8 cellular contexts compared by ENCODE assay signal in the genomic region with DNA sequence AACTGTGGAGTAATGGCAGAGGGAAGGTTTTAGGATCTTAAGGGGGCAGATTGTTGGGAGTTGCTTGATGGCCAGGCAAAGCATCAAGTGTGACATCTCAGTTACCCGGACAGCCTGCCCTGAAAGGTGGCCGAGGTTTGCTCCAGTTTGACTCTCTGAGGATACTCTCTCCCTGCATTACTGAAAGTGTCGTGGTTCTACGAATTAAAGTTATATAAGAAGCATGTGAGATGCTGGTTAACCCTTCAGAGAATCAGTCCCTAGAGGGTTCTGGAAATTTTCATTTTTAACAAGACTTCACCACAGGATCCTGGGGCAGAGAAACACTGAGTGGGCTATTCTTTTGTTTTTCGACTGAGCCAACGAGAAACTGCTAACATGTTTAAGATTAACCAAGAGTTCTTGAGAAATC. TPM values are rescaled to one million over a fixed set of nuclear protein-coding genes. Genes with fewer than 3 reads are reported as not detected.
DNase-seq lines count a peak whose midpoint lies in the region; ATAC-seq and TF ChIP-seq lines count a peak whose summit lies in the region.

No MANE protein-coding gene starts in this region.

- no TSS peak for BruUV-seq in A673 (replicated peaks; lab: Mats Ljungman, UMichigan)

- TF ChIP-seq CTCF in A673 (conservative IDR thresholded peaks at IDR 0.05; ENCODE audit: low read depth, low read length) = no peak
- TF ChIP-seq CTCF in kidney epithelial cell (IDR thresholded peaks at IDR 0.05; ENCODE audit: insufficient read depth, low read length, poor library complexity, severe bottlenecking) = no peak
- no peak for TF ChIP-seq CTCF in tibial artery (IDR thresholded peaks at IDR 0.05)

- H3K36me3 ChIP-seq in A673 (ENCODE audit: insufficient read depth, low read length, poor library complexity, severe bottlenecking) (no peaks in the 10 kb centered on the region), kidney epithelial cell (ENCODE audit: control insufficient read depth, insufficient read depth, low read length) (no peaks in the 10 kb centered on the region), tibial artery (no peaks in the 10 kb centered on the region)

- no peak for DNase-seq in A673 (ENCODE audit: low spot score)
- no peak for DNase-seq in activated naive CD4-positive, alpha-beta T cell treated with anti-CD3 and anti-CD28 coated beads, Interleukin-2, amount 50 U/mL, for 72 hours (ENCODE audit: low spot score in 2 of 2)
- DNase-seq in kidney epithelial cell (ENCODE audit: low read depth) = no peak
- DNase-seq in tibial artery = no peak
- DNase-seq in AG08395 (ENCODE audit: low spot score) = no peak
- DNase-seq in COLO829 (ENCODE audit: low spot score) = no peak

- intact Hi-C loops in A673 (cut with micrococcal nuclease; ENCODE audit: unreplicated experiment) = no loop called here
- intact Hi-C loops in tibial artery (cut with DNase I; ENCODE audit: low total_unique reads) = no loop called here

- H3K4me3 ChIP-seq in A673 (ENCODE audit: low read depth, low read length, poor library complexity, severe bottlenecking) (peak overlapping the region; percentile 74), kidney epithelial cell (ENCODE audit: low read depth, low read length) (peak overlapping the region; percentile 95), tibial artery (peak overlapping the region; percentile 88 to 89)

- peaks cover 4 to 7% of the 10 kb centered on the region in 2 donors for H3K9me3 Mint-ChIP-seq in activated naive CD4-positive, alpha-beta T cell treated with anti-CD3 and anti-CD28 coated beads, Interleukin-2, amount 50 U/mL, for 72 hours

- ATAC-seq in GM21447 (IDR thresholded peaks at IDR 0.05; ENCODE audit: unreplicated experiment) (peak; percentile 3), GM19328 (IDR thresholded peaks at IDR 0.05; ENCODE audit: unreplicated experiment) (no peak)
- no peak for ATAC-seq in activated naive CD4-positive, alpha-beta T cell treated with anti-CD3 and anti-CD28 coated beads, Interleukin-2, amount 50 U/mL, for 72 hours

- POLR2A ChIA-PET in A673 (lab: Charles Lee; ENCODE audit: low non-redundant PET) = no interaction called here

- peaks cover 21% of the 10 kb centered on the region for H3K4me1 ChIP-seq in A673 (ENCODE audit: insufficient read depth, low read length, poor library complexity, severe bottlenecking)
- H3K4me1 ChIP-seq in tibial artery = peaks cover 0 to 41% (median 11%) of the 10 kb centered on the region in 4 donors

- H3K36me3 Mint-ChIP-seq in activated naive CD4-positive, alpha-beta T cell treated with anti-CD3 and anti-CD28 coated beads, Interleukin-2, amount 50 U/mL, for 72 hours = peaks cover 9 to 26% of the 10 kb centered on the region in 2 donors

- CTCF ChIA-PET in A673 (lab: Charles Lee) = interaction anchor here (1.3 kb wide), 1 partner anchor 143 kb away, joined by 3 read pairs; no protein-coding TSS in a partner anchor

- peak overlapping the region; percentile 98 for H3K27ac Mint-ChIP-seq in activated naive CD4-positive, alpha-beta T cell treated with anti-CD3 and anti-CD28 coated beads, Interleukin-2, amount 50 U/mL, for 72 hours

- H3K9me3 ChIP-seq in A673 (ENCODE audit: low read depth, low read length, poor library complexity, severe bottlenecking) (no peaks in the 10 kb centered on the region), tibial artery (no peaks in the 10 kb centered on the region)

- peak overlapping the region; percentile 99 for H3K27ac ChIP-seq in A673 (ENCODE audit: low read depth, low read length, poor library complexity, severe bottlenecking)
- H3K27ac ChIP-seq in tibial artery = peak overlapping the region; percentile 99 to 100

- H3K27me3 ChIP-seq in A673 (replicated peaks; ENCODE audit: insufficient read depth, low read depth, low read length, poor library complexity) = no peaks in the 10 kb centered on the region
- H3K27me3 ChIP-seq in kidney epithelial cell (ENCODE audit: control insufficient read depth, insufficient read depth, low read length) = no peaks in the 10 kb centered on the region
- no peaks in the 10 kb centered on the region for H3K27me3 ChIP-seq in tibial artery

RNA-seq across cellular contexts. Expression of a gene that starts 0.7 kb away (rescaled TPM):
- total RNA-seq in A673 (2021) (69.6 and 80.4 TPM in 2 replicates), kidney epithelial cell (38.5 and 50.4 TPM in 2 replicates)
- total RNA-seq in activated naive CD4-positive, alpha-beta T cell treated with anti-CD3 and anti-CD28 coated beads, Interleukin-2, amount 50 U/mL, for 72 hours = 10 to 100 TPM; 50.6 to 72.5 TPM
